Comparison of ENCODE assay signal across 24 cellular contexts in genomic region chr3:11768604-11769003, GRCh38.
DNase-seq lines count a peak whose midpoint lies in the region; ATAC-seq, FAIRE-seq and TF ChIP-seq lines count a peak whose summit lies in the region.
"Had no signal": no experiment of that assay in that cellular context is flagged by ENCODE, and none has a peak within 500 bp of the region (broad histone marks: within the 10 kb centered on the region; RNA-seq: fewer than 3 reads in every experiment).

No MANE protein-coding gene starts in this region.

- peak overlapping the region; percentile 15 for H2AK9ac ChIP-seq in IMR-90 (replicated peaks; ENCODE audit: low read depth, low read length, poor library complexity)

- no peak for TF ChIP-seq RAD21 in IMR-90 (IDR thresholded peaks at IDR 0.05; ENCODE audit: low read length)
- no peak for TF ChIP-seq RAD21 in K562 (CRISPR knock-in tag; conservative IDR thresholded peaks at IDR 0.05 in 1 of 2, IDR thresholded peaks at IDR 0.05 in 1 of 2)

- no peak overlapping the region for H4K5ac ChIP-seq in IMR-90 (ENCODE audit: low read depth, low read length)

- H3K56ac ChIP-seq in IMR-90 (ENCODE audit: extremely low read depth, insufficient read depth, low read length), result no peak overlapping the region

- peaks cover 6% of the 10 kb centered on the region for H3K4me1 ChIP-seq in IMR-90 (ENCODE audit: control insufficient read depth, insufficient read depth, low read length)
- peaks cover 8 to 11% of the 10 kb centered on the region in 2 experiments; a peak in 3 of 5 replicates for H3K4me1 ChIP-seq in K562 (replicated peaks in 1 of 2; ENCODE audit: control insufficient read depth in 2 of 2, insufficient read depth in 2 of 2, low read length in 2 of 2)
- peaks cover 4% of the 10 kb centered on the region for H3K4me1 ChIP-seq in neural progenitor cell

- no peak overlapping the region for H3K4me3 Mint-ChIP-seq in T-helper 2 cell treated with Interferon-gamma antibody and Interleukin-4, amounts not matched to agents 5 μg/mL and 100 μg/mL, for 36 hours
- H3K4me3 Mint-ChIP-seq in neural progenitor cell, result no peak overlapping the region

- no peaks in the 10 kb centered on the region for H3K9me3 Mint-ChIP-seq in T-helper 2 cell treated with Interferon-gamma antibody and Interleukin-4, amounts not matched to agents 5 μg/mL and 100 μg/mL, for 36 hours
- no peaks in the 10 kb centered on the region for H3K9me3 Mint-ChIP-seq in neural progenitor cell

- H3F3A ChIP-seq in neural progenitor cell (ENCODE audit: low read depth), result no peaks in the 10 kb centered on the region

- H3K27me3 ChIP-seq in IMR-90 (ENCODE audit: control insufficient read depth, insufficient read depth, low read length), result peaks cover 7% of the 10 kb centered on the region
- H3K27me3 ChIP-seq in K562 (ENCODE audit: control insufficient read depth in 2 of 2, insufficient read depth in 2 of 2, low read length in 2 of 2), result peaks cover 0 to 4% of the 10 kb centered on the region in 2 experiments; a peak in 2 of 5 replicates
- no peaks in the 10 kb centered on the region for H3K27me3 ChIP-seq in neural progenitor cell
- H3K27me3 ChIP-seq: Peyer's patch, SJCRH30 had no signal

- no peak for TF ChIP-seq EP300 in K562 (IDR thresholded peaks at IDR 0.05; ENCODE audit: low read length)

- no peak overlapping the region for H3K4ac ChIP-seq in IMR-90 (ENCODE audit: low read depth, low read length)

- H3K9ac ChIP-seq in IMR-90 (ENCODE audit: low read depth, low read length), result no peak overlapping the region
- H3K9ac ChIP-seq in K562 (ENCODE audit: insufficient read depth in 1 of 2, low read depth in 2 of 2, low read length in 2 of 2), result no peak overlapping the region
- H3K9ac ChIP-seq in neural progenitor cell, result no peak overlapping the region

- no peak overlapping the region for H3K27ac ChIP-seq in IMR-90 (ENCODE audit: insufficient read depth, low read length)
- H3K27ac ChIP-seq in K562 (ENCODE audit: extremely low read depth, low read depth, low read length), result no peak overlapping the region
- H3K27ac ChIP-seq in neural progenitor cell, result no peak overlapping the region
- H3K27ac ChIP-seq: Peyer's patch, SJCRH30 had no signal

- H2BK15ac ChIP-seq in IMR-90 (ENCODE audit: low read depth, low read length), result no peak overlapping the region

- intact Hi-C loops in IMR-90 (cut with micrococcal nuclease), result no loop called here
- intact Hi-C loops in K562 (cut with micrococcal nuclease), result no loop called here

- peak overlapping the region; percentile 25 for H2AK5ac ChIP-seq in IMR-90 (ENCODE audit: low read depth, low read length)

- H2BK120ac ChIP-seq in IMR-90 (ENCODE audit: low read depth, low read length), result no peak overlapping the region

- dilution Hi-C loops in IMR-90 (cut with HindIII; ENCODE audit: low sequenced_read_pairs, unreplicated experiment), result no loop called here

- POLR2A ChIA-PET in IMR-90 (lab: Charles Lee; ENCODE audit: unreplicated experiment), result no interaction called here
- POLR2A ChIA-PET in K562 (lab: Yijun Ruan, JAX), result interaction anchor here (0.7 kb wide), 1 partner anchor 676 kb away, joined by 3 read pairs; no protein-coding TSS in a partner anchor

- H4K20me1 ChIP-seq in IMR-90 (ENCODE audit: insufficient read depth, low read length) (peaks cover 4% of the 10 kb centered on the region; the same call in 1 of the 2 replicates), K562 (replicated peaks; ENCODE audit: control insufficient read depth, insufficient read depth, low read length) (no peaks in the 10 kb centered on the region), neural progenitor cell (ENCODE audit: low read depth) (no peaks in the 10 kb centered on the region)

- H3K27ac Mint-ChIP-seq in T-helper 2 cell treated with Interferon-gamma antibody and Interleukin-4, amounts not matched to agents 5 μg/mL and 100 μg/mL, for 36 hours, result peak overlapping the region; percentile 55
- peak overlapping the region; percentile 19 for H3K27ac Mint-ChIP-seq in neural progenitor cell

- H3K36me3 ChIP-seq in IMR-90 (ENCODE audit: control insufficient read depth, insufficient read depth, low read length), result no peaks in the 10 kb centered on the region
- H3K36me3 ChIP-seq in K562 (ENCODE audit: control insufficient read depth, insufficient read depth, low read length), result no peaks in the 10 kb centered on the region
- no peaks in the 10 kb centered on the region for H3K36me3 ChIP-seq in neural progenitor cell
- H3K36me3 ChIP-seq: Peyer's patch, SJCRH30 had no signal

- no peaks in the 10 kb centered on the region for H3K79me1 ChIP-seq in IMR-90 (ENCODE audit: low read depth in 1 of 2, low read length in 2 of 2)

- peaks cover 37% of the 10 kb centered on the region for H3K4me1 Mint-ChIP-seq in T-helper 2 cell treated with Interferon-gamma antibody and Interleukin-4, amounts not matched to agents 5 μg/mL and 100 μg/mL, for 36 hours (ENCODE audit: low read depth)
- peaks cover 20% of the 10 kb centered on the region for H3K4me1 Mint-ChIP-seq in neural progenitor cell

- H3K4me2 ChIP-seq in IMR-90 (ENCODE audit: low read depth, low read length), result no peak overlapping the region
- H3K4me2 ChIP-seq in K562 (ENCODE audit: insufficient read depth, low read length), result no peak overlapping the region
- H3K4me2 ChIP-seq in neural progenitor cell, result no peak overlapping the region

- TF ChIP-seq POLR2A in IMR-90 (IDR thresholded peaks at IDR 0.05; ENCODE audit: low read depth, low read length) (no peak), K562 (conservative IDR thresholded peaks at IDR 0.05) (no peak)

- 100% methylated on average over 2 of the region's 3 CpGs; no CpG with 5 or more reads in 1 of the 2 experiments for WGBS in IMR-90 (ENCODE audit: extremely low coverage in 2 of 2, insufficient read length in 1 of 2), 2 experiments
- WGBS in K562 (ENCODE audit: insufficient coverage, low coverage, missing lambda C conversion rate), result 8% methylated on average over 3 of the region's 3 CpGs

- CTCF ChIA-PET in IMR-90 (lab: Yijun Ruan, JAX) (no interaction called here), K562 (lab: Yijun Ruan, JAX; ENCODE audit: low intra/inter-chr PET ratio) (no interaction called here)

- TF ChIP-seq CTCF in IMR-90 (conservative IDR thresholded peaks at IDR 0.05; ENCODE audit: low read depth, low read length) (no peak), K562 (IDR thresholded peaks at IDR 0.05 in 2 of 3, conservative IDR thresholded peaks at IDR 0.05 in 1 of 3; ENCODE audit: insufficient read depth in 2 of 3, low read depth in 1 of 3, low read length in 3 of 3) (no peak), neural progenitor cell (IDR thresholded peaks at IDR 0.05) (no peak)

- H3K18ac ChIP-seq in IMR-90 (ENCODE audit: low read depth, low read length), result no peak overlapping the region

- H4K91ac ChIP-seq in IMR-90 (ENCODE audit: insufficient read depth, low read depth, low read length), result no peak overlapping the region

- peaks cover 3% of the 10 kb centered on the region for H3K36me3 Mint-ChIP-seq in T-helper 2 cell treated with Interferon-gamma antibody and Interleukin-4, amounts not matched to agents 5 μg/mL and 100 μg/mL, for 36 hours (ENCODE audit: low read depth)
- H3K36me3 Mint-ChIP-seq in neural progenitor cell, result no peaks in the 10 kb centered on the region

- H3K79me2 ChIP-seq in K562 (ENCODE audit: control insufficient read depth, insufficient read depth, low read length), result no peaks in the 10 kb centered on the region
- no peaks in the 10 kb centered on the region for H3K79me2 ChIP-seq in neural progenitor cell (ENCODE audit: low read depth)

- in situ Hi-C loops in IMR-90 (cut with MboI; ENCODE audit: low sequenced_read_pairs) (no loop called here), K562 (cut with MboI) (no loop called here)

- H3K23ac ChIP-seq in IMR-90 (ENCODE audit: low read depth, low read length), result no peak overlapping the region

- no peak overlapping the region for H3K14ac ChIP-seq in IMR-90 (replicated peaks; ENCODE audit: low read depth, low read length)

- H3K9me3 ChIP-seq in IMR-90 (ENCODE audit: control insufficient read depth, insufficient read depth, low read length) (no peaks in the 10 kb centered on the region), K562 (replicated peaks; ENCODE audit: control insufficient read depth, insufficient read depth, low read depth, low read length) (no peaks in the 10 kb centered on the region), neural progenitor cell (ENCODE audit: low read depth) (no peaks in the 10 kb centered on the region)
- H3K9me3 ChIP-seq: Peyer's patch, SJCRH30 had no signal

- H3K4me3 ChIP-seq in IMR-90 (ENCODE audit: insufficient read depth, low read depth, low read length) (no peak overlapping the region), K562 (no peak overlapping the region), neural progenitor cell (no peak overlapping the region)
- H3K4me3 ChIP-seq: Peyer's patch, SJCRH30 had no signal

- BruUV-seq in IMR-90 (replicated peaks; lab: Mats Ljungman, UMichigan) (no TSS peak), K562 (replicated peaks; lab: Mats Ljungman, UMichigan) (no TSS peak)

- peaks cover 6% of the 10 kb centered on the region; the same call in 1 of the 2 replicates for H3K9me1 ChIP-seq in IMR-90 (ENCODE audit: insufficient read depth, low read length)
- no peaks in the 10 kb centered on the region for H3K9me1 ChIP-seq in K562 (ENCODE audit: control insufficient read depth, insufficient read depth, low read length)

- H3K27me3 Mint-ChIP-seq in T-helper 2 cell treated with Interferon-gamma antibody and Interleukin-4, amounts not matched to agents 5 μg/mL and 100 μg/mL, for 36 hours (ENCODE audit: low read depth), result no peaks in the 10 kb centered on the region
- H3K27me3 Mint-ChIP-seq in neural progenitor cell (ENCODE audit: insufficient read depth, low read depth), result no peaks in the 10 kb centered on the region

- no peak for DNase-seq in T-helper 2 cell treated with Interferon-gamma antibody and Interleukin-4, amounts not matched to agents 5 μg/mL and 100 μg/mL, for 36 hours (ENCODE audit: low spot score)
- DNase-seq in T-helper 2 cell (no peak), IMR-90 (no peak), K562 (ENCODE audit: extremely low read depth in 1 of 4, low spot score in 3 of 4) (no peak), neural progenitor cell (ENCODE audit: low spot score) (no peak), NCI-H774 (lab: John Stamatoyannopoulos, UW) (no peak), NCI-H128 (lab: John Stamatoyannopoulos, UW; ENCODE audit: unreplicated experiment) (no peak)
- DNase-seq: 8988T, AML-193, C1 segment of cervical spinal cord, DMS53, GDM1, MM.1S, NCI-H1048, NCI-H1436 treated with DMSO at 0.1 percent for 48 hours, NCI-H1930, NCI-H226, NCI-H510A treated with DMSO at 0.1 percent for 48 hours, NCI-H748 treated with DMSO at 0.1 percent for 48 hours, Peyer's patch, SJCRH30 had no signal

- no peak overlapping the region for H4K8ac ChIP-seq in IMR-90 (ENCODE audit: low read depth in 2 of 2, low read length in 2 of 2)

- no peak overlapping the region for H2BK20ac ChIP-seq in IMR-90 (ENCODE audit: low read depth, low read length)

- ATAC-seq in IMR-90 (ENCODE audit: low read depth) (no peak), K562 (no peak), HG02870 (IDR thresholded peaks at IDR 0.05; ENCODE audit: unreplicated experiment) (no peak)

- H2AFZ ChIP-seq in IMR-90 (replicated peaks; ENCODE audit: low read length, poor library complexity), result no peak overlapping the region
- H2AFZ ChIP-seq in K562 (ENCODE audit: low read depth, low read length), result no peak overlapping the region
- no peak overlapping the region for H2AFZ ChIP-seq in neural progenitor cell (replicated peaks)

- H2BK5ac ChIP-seq in IMR-90 (ENCODE audit: low read depth, low read length, poor library complexity, severe bottlenecking), result no peak overlapping the region

- FAIRE-seq in K562 (lab: Jason Lieb, UNC), result no peak
- FAIRE-seq: D721Med, H54 had no signal
